Comparison of ENCODE assay signal across 18 cellular contexts in genomic region chr11:108960498-108960897, GRCh38.
DNase-seq lines count a peak whose midpoint lies in the region; ATAC-seq, FAIRE-seq and TF ChIP-seq lines count a peak whose summit lies in the region.
"Had no signal": no experiment of that assay in that cellular context is flagged by ENCODE, and none has a peak within 500 bp of the region (broad histone marks: within the 10 kb centered on the region; RNA-seq: fewer than 3 reads in every experiment).

No MANE protein-coding gene starts in this region.

- TF ChIP-seq POLR2A in K562 (conservative IDR thresholded peaks at IDR 0.05): no peak

- H3K79me2 ChIP-seq in K562 (ENCODE audit: control insufficient read depth, insufficient read depth, low read length): no peaks in the 10 kb centered on the region

- no peak overlapping the region for H3K4me3 ChIP-seq in K562
- H3K4me3 ChIP-seq: colonic mucosa, esophagus squamous epithelium, right atrium auricular region, transverse colon had no signal

- no peak for FAIRE-seq in K562 (lab: Jason Lieb, UNC)
- FAIRE-seq: G401.6 had no signal

- H3K36me3 ChIP-seq in K562 (ENCODE audit: control insufficient read depth, insufficient read depth, low read length): no peaks in the 10 kb centered on the region
- H3K36me3 ChIP-seq: colonic mucosa, esophagus squamous epithelium, right atrium auricular region, transverse colon had no signal

- peak; percentile 15; the same call in 2 of the 3 replicates for ATAC-seq in K562
- no peak for ATAC-seq in GM19452 (IDR thresholded peaks at IDR 0.05; ENCODE audit: unreplicated experiment)
- ATAC-seq: left ventricle myocardium superior had no signal

- H2AFZ ChIP-seq in K562 (ENCODE audit: low read depth, low read length): no peak overlapping the region

- CTCF ChIA-PET in K562 (lab: Yijun Ruan, JAX; ENCODE audit: low intra/inter-chr PET ratio): no interaction called here

- no peak for TF ChIP-seq RAD21 in K562 (CRISPR knock-in tag; conservative IDR thresholded peaks at IDR 0.05 in 1 of 2, IDR thresholded peaks at IDR 0.05 in 1 of 2)

- peak; percentile 63 for DNase-seq in COR-L47 (lab: John Stamatoyannopoulos, UW)
- DNase-seq in M059J (ENCODE audit: low read depth): peak; percentile 58
- no peak for DNase-seq in K562 (ENCODE audit: extremely low read depth in 1 of 4, low spot score in 3 of 4)
- peak; percentile 14 for DNase-seq in kidney tubule cell (ENCODE audit: low spot score)
- no peak for DNase-seq in HPDE6-E6E7 (ENCODE audit: extremely low spot score)
- DNase-seq in activated naive CD4-positive, alpha-beta T cell treated with anti-CD3 and anti-CD28 coated beads, Interleukin-2, amount 50 U/mL, for 16 hours: no peak
- no peak for DNase-seq in HCEC 1CT
- DNase-seq: activated CD4-positive, alpha-beta T cell treated with anti-CD3 and anti-CD28 coated beads, Interleukin-2, amount 50 U/mL, for 48 hours; colonic mucosa; esophagus squamous epithelium; left ventricle myocardium superior; naive thymus-derived CD4-positive, alpha-beta T cell; NCI-H2171; stimulated activated CD4-positive, alpha-beta T cell treated with anti-CD3 and anti-CD28 coated beads, Interleukin-2, amount 100 ng/mL, for 24 hours; transverse colon had no signal

- no peaks in the 10 kb centered on the region for H3K9me3 ChIP-seq in K562 (replicated peaks; ENCODE audit: control insufficient read depth, insufficient read depth, low read depth, low read length)
- H3K9me3 ChIP-seq: colonic mucosa, esophagus squamous epithelium, right atrium auricular region, transverse colon had no signal

- WGBS in K562 (ENCODE audit: insufficient coverage, low coverage, missing lambda C conversion rate): 21% methylated on average over 5 of the region's 5 CpGs

- H3K4me2 ChIP-seq in K562 (ENCODE audit: insufficient read depth, low read length): no peak overlapping the region

- intact Hi-C loops in K562 (cut with micrococcal nuclease): no loop called here

- TF ChIP-seq EP300 in K562 (IDR thresholded peaks at IDR 0.05; ENCODE audit: low read length): no peak

- H3K9me1 ChIP-seq in K562 (ENCODE audit: control insufficient read depth, insufficient read depth, low read length): no peaks in the 10 kb centered on the region

- peaks cover 0 to 2% of the 10 kb centered on the region in 2 experiments; a peak in 1 of 5 replicates for H3K4me1 ChIP-seq in K562 (replicated peaks in 1 of 2; ENCODE audit: control insufficient read depth in 2 of 2, insufficient read depth in 2 of 2, low read length in 2 of 2)
- H3K4me1 ChIP-seq: colonic mucosa, right atrium auricular region, transverse colon had no signal

- POLR2A ChIA-PET in K562 (lab: Yijun Ruan, JAX): interaction anchor here (0.7 kb wide), 1 partner anchor 1356 kb away, joined by 3 read pairs; no protein-coding TSS in a partner anchor

- H3K27me3 ChIP-seq in K562 (ENCODE audit: control insufficient read depth in 2 of 2, insufficient read depth in 2 of 2, low read length in 2 of 2): peaks cover 0 to 10% of the 10 kb centered on the region in 2 experiments; a peak in 3 of 5 replicates
- H3K27me3 ChIP-seq: colonic mucosa, esophagus squamous epithelium, right atrium auricular region, transverse colon had no signal

- BruUV-seq in K562 (replicated peaks; lab: Mats Ljungman, UMichigan): no TSS peak

- H4K20me1 ChIP-seq in K562 (replicated peaks; ENCODE audit: control insufficient read depth, insufficient read depth, low read length): no peaks in the 10 kb centered on the region; the same call in 1 of the 2 replicates

- H3K27ac ChIP-seq in K562 (ENCODE audit: extremely low read depth, low read depth, low read length): no peak overlapping the region
- H3K27ac ChIP-seq: colonic mucosa, esophagus squamous epithelium, right atrium auricular region, transverse colon had no signal

- H3K9ac ChIP-seq in K562 (ENCODE audit: insufficient read depth in 1 of 2, low read depth in 2 of 2, low read length in 2 of 2): no peak overlapping the region; a peak in 1 of 4 replicates

- TF ChIP-seq CTCF in K562 (IDR thresholded peaks at IDR 0.05 in 2 of 3, conservative IDR thresholded peaks at IDR 0.05 in 1 of 3; ENCODE audit: insufficient read depth in 2 of 3, low read depth in 1 of 3, low read length in 3 of 3): no peak

- in situ Hi-C loops in K562 (cut with MboI): no loop called here

TF ChIP-seq in K562, 482 proteins besides CTCF, POLR2A, EP300 and RAD21:
- no peak for TF ChIP-seq MAZ (CRISPR knock-in tag; conservative IDR thresholded peaks at IDR 0.05 in 1 of 2, IDR thresholded peaks at IDR 0.05 in 1 of 2)
- no peak for TF ChIP-seq DACH1 (IDR thresholded peaks at IDR 0.05; ENCODE audit: partially characterized antibody)
- TF ChIP-seq TEAD1 (CRISPR knock-in tag; IDR thresholded peaks at IDR 0.05): no peak
- no peak for TF ChIP-seq CCAR2 (IDR thresholded peaks at IDR 0.05; ENCODE audit: low read depth, low read length)
- TF ChIP-seq NRF1 (conservative IDR thresholded peaks at IDR 0.05 in 1 of 2, IDR thresholded peaks at IDR 0.05 in 1 of 2): no peak
- no peak for TF ChIP-seq PCBP1 (IDR thresholded peaks at IDR 0.05; ENCODE audit: low read depth, low read length, poor library complexity, severe bottlenecking)
- TF ChIP-seq PHF21A (IDR thresholded peaks at IDR 0.05; ENCODE audit: borderline replicate concordance, low read depth): no peak
- TF ChIP-seq ARID3B (CRISPR knock-in tag; IDR thresholded peaks at IDR 0.05; ENCODE audit: borderline replicate concordance): no peak
- no peak for TF ChIP-seq STAT5B (CRISPR knock-in tag; IDR thresholded peaks at IDR 0.05)
- TF ChIP-seq, protein P1, sequence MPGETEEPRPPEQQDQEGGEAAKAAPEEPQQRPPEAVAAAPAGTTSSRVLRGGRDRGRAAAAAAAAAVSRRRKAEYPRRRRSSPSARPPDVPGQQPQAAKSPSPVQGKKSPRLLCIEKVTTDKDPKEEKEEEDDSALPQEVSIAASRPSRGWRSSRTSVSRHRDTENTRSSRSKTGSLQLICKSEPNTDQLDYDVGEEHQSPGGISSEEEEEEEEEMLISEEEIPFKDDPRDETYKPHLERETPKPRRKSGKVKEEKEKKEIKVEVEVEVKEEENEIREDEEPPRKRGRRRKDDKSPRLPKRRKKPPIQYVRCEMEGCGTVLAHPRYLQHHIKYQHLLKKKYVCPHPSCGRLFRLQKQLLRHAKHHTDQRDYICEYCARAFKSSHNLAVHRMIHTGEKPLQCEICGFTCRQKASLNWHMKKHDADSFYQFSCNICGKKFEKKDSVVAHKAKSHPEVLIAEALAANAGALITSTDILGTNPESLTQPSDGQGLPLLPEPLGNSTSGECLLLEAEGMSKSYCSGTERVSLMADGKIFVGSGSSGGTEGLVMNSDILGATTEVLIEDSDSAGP (CRISPR knock-in tag; IDR thresholded peaks at IDR 0.05): no peak
- no peak for TF ChIP-seq BRCA1 (IDR thresholded peaks at IDR 0.05)
- TF ChIP-seq BRCA1 (CRISPR knock-in tag; IDR thresholded peaks at IDR 0.05): no peak

Comparison
In these comparisons a context has a peak if more than half of its experiments do, and no peak if none do; other contexts are left out.
1. DNase-seq: peak in COR-L47 (single experiment), M059J (single experiment) and kidney tubule cell (single experiment); none in K562 (0 of 4), HPDE6-E6E7 (single experiment), activated naive CD4-positive, alpha-beta T cell treated with anti-CD3 and anti-CD28 coated beads, Interleukin-2, amount 50 U/mL, for 16 hours (single experiment) and HCEC 1CT (single experiment).